In the genomic region with DNA sequence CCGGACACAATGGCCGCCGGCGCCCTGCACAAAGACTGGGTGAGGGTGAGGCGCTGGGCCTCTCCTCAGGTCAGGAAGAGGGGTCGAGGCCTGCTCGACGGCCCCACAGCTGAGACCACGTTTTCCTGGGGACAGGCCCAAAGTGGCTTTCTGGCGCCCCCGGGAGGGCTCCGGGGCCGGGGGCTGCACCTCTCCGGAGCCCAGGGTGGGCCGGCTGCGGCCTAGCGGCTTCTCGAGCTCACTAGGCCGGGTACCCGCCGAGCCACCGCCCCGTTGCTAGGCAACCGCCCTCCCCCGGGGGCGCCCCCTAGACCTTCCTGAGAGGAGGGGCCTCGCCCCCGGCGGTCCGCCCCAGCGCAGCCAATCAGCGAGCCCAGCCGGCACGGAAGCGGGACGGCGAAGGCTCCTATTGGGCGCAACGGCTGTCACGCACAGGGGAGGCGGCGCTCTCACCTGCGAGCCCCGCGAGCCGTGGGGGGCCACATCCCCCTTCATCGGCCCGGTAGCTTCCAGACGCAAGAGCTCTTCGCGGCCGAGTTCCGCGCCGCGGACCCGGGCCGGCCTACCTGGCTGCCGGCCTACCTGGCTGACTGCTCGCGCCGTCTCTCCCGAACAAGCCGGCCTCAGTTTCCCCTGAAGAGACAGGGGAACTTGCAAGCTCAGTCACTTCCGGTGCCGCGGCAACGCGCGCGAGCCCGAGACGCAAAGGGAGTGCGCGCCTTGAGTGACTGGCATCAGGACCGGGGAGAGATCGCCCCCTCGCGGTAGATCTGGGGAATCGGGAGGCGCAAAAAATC, we compare ENCODE assay signal across 8 cellular contexts. TPM values are rescaled to one million over a fixed set of nuclear protein-coding genes. Genes with fewer than 3 reads are reported as not detected.
A peak's percentile ranks its signal among the peaks of the same experiment; 100 is the strongest.
DNase-seq lines count a peak whose midpoint lies in the region; ATAC-seq and TF ChIP-seq lines count a peak whose summit lies in the region.

No MANE protein-coding gene starts in this region.

- H3K9me3 ChIP-seq in RWPE2 (ENCODE audit: severe bottlenecking) (no peaks in the 10 kb centered on the region), neural progenitor cell (ENCODE audit: low read depth) (no peaks in the 10 kb centered on the region), stomach smooth muscle (ENCODE audit: control insufficient read depth in 2 of 2, low read length in 2 of 2) (no peaks in the 10 kb centered on the region)

- H3K4me1 ChIP-seq in RWPE2 (ENCODE audit: insufficient read depth, poor library complexity, severe bottlenecking) = peaks cover 16% of the 10 kb centered on the region
- H3K4me1 ChIP-seq in neural progenitor cell = peaks cover 32% of the 10 kb centered on the region
- H3K4me1 ChIP-seq in stomach smooth muscle (ENCODE audit: control insufficient read depth, insufficient read depth, low read length) = peaks cover 40% of the 10 kb centered on the region

- H3K27me3 Mint-ChIP-seq in neural progenitor cell (ENCODE audit: insufficient read depth, low read depth) = peaks cover 5% of the 10 kb centered on the region

- peaks cover 42% of the 10 kb centered on the region for H3K79me2 ChIP-seq in neural progenitor cell (ENCODE audit: low read depth)

- H3K9me3 Mint-ChIP-seq in neural progenitor cell = no peaks in the 10 kb centered on the region

- H3K36me3 ChIP-seq in H7 (replicated peaks; ENCODE audit: control insufficient read depth, insufficient read depth, low read length) (peaks cover 11% of the 10 kb centered on the region), RWPE2 (ENCODE audit: low read depth) (peaks cover 37% of the 10 kb centered on the region), neural progenitor cell (no peaks in the 10 kb centered on the region), stomach smooth muscle (ENCODE audit: control insufficient read depth in 2 of 2, insufficient read depth in 2 of 2, low read length in 2 of 2) (peaks cover 4 to 17% of the 10 kb centered on the region in 2 donors)

- peaks cover 15% of the 10 kb centered on the region for H4K20me1 ChIP-seq in neural progenitor cell (ENCODE audit: low read depth)

- H3K4me3 ChIP-seq in H7 (ENCODE audit: insufficient read depth, low read depth, low read length) = peak overlapping the region; percentile 72
- H3K4me3 ChIP-seq in RWPE2 (ENCODE audit: severe bottlenecking) = peak overlapping the region; percentile 54
- peak overlapping the region; percentile 68 for H3K4me3 ChIP-seq in neural progenitor cell
- H3K4me3 ChIP-seq in stomach smooth muscle (ENCODE audit: low read length in 2 of 2) = peak overlapping the region; percentile 92 to 96

- peaks cover 11% of the 10 kb centered on the region for H3K36me3 Mint-ChIP-seq in neural progenitor cell

- H3K27ac ChIP-seq in RWPE2 (ENCODE audit: poor library complexity, severe bottlenecking) (peak overlapping the region; percentile 99), neural progenitor cell (peak overlapping the region; percentile 85), stomach smooth muscle (ENCODE audit: low read length) (peak overlapping the region; percentile 98)

- peak overlapping the region; percentile 93 for H3K4me3 Mint-ChIP-seq in neural progenitor cell

- DNase-seq in GDM1 (lab: John Stamatoyannopoulos, UW) (peak; percentile 99), H7 (peak; percentile 100), LoVo (ENCODE audit: low spot score) (peak; percentile 96), RWPE2 (ENCODE audit: low spot score) (peak; percentile 100), fibroblast of the conjunctiva (ENCODE audit: low read depth) (peak; percentile 98), neural progenitor cell (ENCODE audit: low spot score) (peak; percentile 99)
- DNase-seq in activated effector memory CD4-positive, alpha-beta T cell treated with anti-CD3 and anti-CD28 coated beads, Interleukin-2, amount 50 U/mL, for 16 hours = peak; percentile 99

- peak; percentile 79 for ATAC-seq in RWPE2 (ENCODE audit: low read depth)

- peak; percentile 100 for TF ChIP-seq CTCF in RWPE2 (IDR thresholded peaks at IDR 0.05; ENCODE audit: poor library complexity, severe bottlenecking)
- TF ChIP-seq CTCF in neural progenitor cell (IDR thresholded peaks at IDR 0.05) = peak; percentile 99

- peak overlapping the region; percentile 99 for H3K27ac Mint-ChIP-seq in neural progenitor cell

- H2AFZ ChIP-seq in neural progenitor cell (replicated peaks) = peak overlapping the region; percentile 90

- H3K4me1 Mint-ChIP-seq in neural progenitor cell = peaks cover 43% of the 10 kb centered on the region

- peaks cover 23% of the 10 kb centered on the region for H3F3A ChIP-seq in neural progenitor cell (ENCODE audit: low read depth)

- peak overlapping the region; percentile 40 for H3K9ac ChIP-seq in neural progenitor cell
- peak overlapping the region; percentile 98 to 100 for H3K9ac ChIP-seq in stomach smooth muscle (ENCODE audit: low read length in 2 of 2)

- H3K4me2 ChIP-seq in neural progenitor cell = peak overlapping the region; percentile 75

- no peaks in the 10 kb centered on the region for H3K27me3 ChIP-seq in H7 (ENCODE audit: control insufficient read depth, insufficient read depth, low read length)
- no peaks in the 10 kb centered on the region for H3K27me3 ChIP-seq in RWPE2 (ENCODE audit: insufficient read depth, poor library complexity, severe bottlenecking)
- no peaks in the 10 kb centered on the region for H3K27me3 ChIP-seq in neural progenitor cell
- H3K27me3 ChIP-seq in stomach smooth muscle (ENCODE audit: control insufficient read depth in 1 of 2, insufficient read depth in 2 of 2, low read length in 2 of 2) = no peaks in the 10 kb centered on the region

RNA-seq across cellular contexts. Expression of gene BCL2L1, which starts 0.8 kb away (rescaled TPM):
- 38.5 and 53.6 TPM in 2 replicates for total RNA-seq in H7 (2014; rRNA removed; shearing (Covaris generic))
- 60.0 and 74.6 TPM in 2 replicates for total RNA-seq in neural progenitor cell (ENCODE audit: low replicate concordance)

RNA-seq across cellular contexts. Expression of gene TPX2, which starts 15.6 kb away (rescaled TPM):
- 119 and 157 TPM in 2 replicates for total RNA-seq in H7 (2014; rRNA removed; shearing (Covaris generic))
- 226 and 278 TPM in 2 replicates for total RNA-seq in neural progenitor cell (ENCODE audit: low replicate concordance)

Comparison
In these comparisons a context has a peak if more than half of its experiments do, and no peak if none do; other contexts are left out.
1. Peak in every context shown above with its lines: DNase-seq, ATAC-seq, H3K4me3 ChIP-seq and H3K27ac ChIP-seq.